Comparison of ENCODE assay signal across 1 cellular context in the genomic region with DNA sequence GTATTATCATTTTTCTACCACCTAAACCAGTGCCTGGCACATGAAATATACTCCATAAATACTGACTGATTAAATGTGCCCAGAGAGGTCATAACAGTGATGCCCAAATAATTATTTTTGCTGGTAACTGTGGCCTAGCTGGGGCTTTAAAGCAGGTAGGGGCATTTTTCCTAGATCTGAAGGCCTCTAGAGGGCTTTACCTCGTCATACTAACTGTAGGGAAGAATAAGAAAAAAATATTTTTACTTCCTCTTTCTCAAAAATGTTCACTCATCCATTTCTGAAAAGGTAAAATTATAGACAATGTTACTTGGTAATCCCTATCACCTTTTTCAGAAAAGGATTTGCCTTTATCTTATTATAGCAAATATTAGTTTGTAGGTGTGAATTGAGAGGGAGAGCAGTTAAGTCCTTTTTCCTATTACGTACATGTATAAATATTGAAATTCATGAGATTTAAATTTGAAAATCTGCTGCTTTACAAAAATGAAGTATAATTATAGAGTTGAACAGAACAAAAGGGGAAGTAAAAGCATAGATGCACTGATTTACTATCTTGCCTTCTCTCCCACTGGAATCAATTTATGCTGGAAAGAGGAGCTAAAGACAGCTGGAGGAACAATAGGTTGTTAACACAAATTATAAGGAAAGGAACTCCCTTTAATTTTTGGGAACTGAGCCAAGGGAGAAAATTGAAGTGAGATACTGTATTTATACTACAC.
TF ChIP-seq lines count a peak whose summit lies in the region.

No MANE protein-coding gene starts in this region.

TF ChIP-seq in GM23338, 12 proteins besides CTCF, POLR2A, EP300 and RAD21 (continued from another document):
- TF ChIP-seq, protein P1, sequence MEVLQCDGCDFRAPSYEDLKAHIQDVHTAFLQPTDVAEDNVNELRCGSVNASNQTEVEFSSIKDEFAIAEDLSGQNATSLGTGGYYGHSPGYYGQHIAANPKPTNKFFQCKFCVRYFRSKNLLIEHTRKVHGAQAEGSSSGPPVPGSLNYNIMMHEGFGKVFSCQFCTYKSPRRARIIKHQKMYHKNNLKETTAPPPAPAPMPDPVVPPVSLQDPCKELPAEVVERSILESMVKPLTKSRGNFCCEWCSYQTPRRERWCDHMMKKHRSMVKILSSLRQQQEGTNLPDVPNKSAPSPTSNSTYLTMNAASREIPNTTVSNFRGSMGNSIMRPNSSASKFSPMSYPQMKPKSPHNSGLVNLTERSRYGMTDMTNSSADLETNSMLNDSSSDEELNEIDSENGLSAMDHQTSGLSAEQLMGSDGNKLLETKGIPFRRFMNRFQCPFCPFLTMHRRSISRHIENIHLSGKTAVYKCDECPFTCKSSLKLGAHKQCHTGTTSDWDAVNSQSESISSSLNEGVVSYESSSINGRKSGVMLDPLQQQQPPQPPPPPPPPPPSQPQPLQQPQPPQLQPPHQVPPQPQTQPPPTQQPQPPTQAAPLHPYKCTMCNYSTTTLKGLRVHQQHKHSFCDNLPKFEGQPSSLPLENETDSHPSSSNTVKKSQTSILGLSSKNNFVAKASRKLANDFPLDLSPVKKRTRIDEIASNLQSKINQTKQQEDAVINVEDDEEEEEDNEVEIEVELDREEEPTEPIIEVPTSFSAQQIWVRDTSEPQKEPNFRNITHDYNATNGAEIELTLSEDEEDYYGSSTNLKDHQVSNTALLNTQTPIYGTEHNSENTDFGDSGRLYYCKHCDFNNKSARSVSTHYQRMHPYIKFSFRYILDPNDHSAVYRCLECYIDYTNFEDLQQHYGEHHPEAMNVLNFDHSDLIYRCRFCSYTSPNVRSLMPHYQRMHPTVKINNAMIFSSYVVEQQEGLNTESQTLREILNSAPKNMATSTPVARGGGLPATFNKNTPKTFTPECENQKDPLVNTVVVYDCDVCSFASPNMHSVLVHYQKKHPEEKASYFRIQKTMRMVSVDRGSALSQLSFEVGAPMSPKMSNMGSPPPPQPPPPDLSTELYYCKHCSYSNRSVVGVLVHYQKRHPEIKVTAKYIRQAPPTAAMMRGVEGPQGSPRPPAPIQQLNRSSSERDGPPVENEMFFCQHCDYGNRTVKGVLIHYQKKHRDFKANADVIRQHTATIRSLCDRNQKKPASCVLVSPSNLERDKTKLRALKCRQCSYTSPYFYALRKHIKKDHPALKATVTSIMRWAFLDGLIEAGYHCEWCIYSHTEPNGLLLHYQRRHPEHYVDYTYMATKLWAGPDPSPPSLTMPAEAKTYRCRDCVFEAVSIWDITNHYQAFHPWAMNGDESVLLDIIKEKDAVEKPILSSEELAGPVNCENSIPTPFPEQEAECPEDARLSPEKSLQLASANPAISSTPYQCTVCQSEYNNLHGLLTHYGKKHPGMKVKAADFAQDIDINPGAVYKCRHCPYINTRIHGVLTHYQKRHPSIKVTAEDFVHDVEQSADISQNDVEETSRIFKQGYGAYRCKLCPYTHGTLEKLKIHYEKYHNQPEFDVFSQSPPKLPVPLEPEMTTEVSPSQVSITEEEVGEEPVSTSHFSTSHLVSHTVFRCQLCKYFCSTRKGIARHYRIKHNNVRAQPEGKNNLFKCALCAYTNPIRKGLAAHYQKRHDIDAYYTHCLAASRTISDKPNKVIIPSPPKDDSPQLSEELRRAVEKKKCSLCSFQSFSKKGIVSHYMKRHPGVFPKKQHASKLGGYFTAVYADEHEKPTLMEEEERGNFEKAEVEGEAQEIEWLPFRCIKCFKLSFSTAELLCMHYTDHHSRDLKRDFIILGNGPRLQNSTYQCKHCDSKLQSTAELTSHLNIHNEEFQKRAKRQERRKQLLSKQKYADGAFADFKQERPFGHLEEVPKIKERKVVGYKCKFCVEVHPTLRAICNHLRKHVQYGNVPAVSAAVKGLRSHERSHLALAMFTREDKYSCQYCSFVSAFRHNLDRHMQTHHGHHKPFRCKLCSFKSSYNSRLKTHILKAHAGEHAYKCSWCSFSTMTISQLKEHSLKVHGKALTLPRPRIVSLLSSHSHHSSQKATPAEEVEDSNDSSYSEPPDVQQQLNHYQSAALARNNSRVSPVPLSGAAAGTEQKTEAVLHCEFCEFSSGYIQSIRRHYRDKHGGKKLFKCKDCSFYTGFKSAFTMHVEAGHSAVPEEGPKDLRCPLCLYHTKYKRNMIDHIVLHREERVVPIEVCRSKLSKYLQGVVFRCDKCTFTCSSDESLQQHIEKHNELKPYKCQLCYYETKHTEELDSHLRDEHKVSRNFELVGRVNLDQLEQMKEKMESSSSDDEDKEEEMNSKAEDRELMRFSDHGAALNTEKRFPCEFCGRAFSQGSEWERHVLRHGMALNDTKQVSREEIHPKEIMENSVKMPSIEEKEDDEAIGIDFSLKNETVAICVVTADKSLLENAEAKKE (CRISPR knock-in tag; IDR thresholded peaks at IDR 0.05): no peak
- TF ChIP-seq ZNF331 (CRISPR knock-in tag; IDR thresholded peaks at IDR 0.05; ENCODE audit: low read depth) (no peak), JUNB (IDR thresholded peaks at IDR 0.05; ENCODE audit: unreplicated experiment) (no peak), POLR2AphosphoS5 (IDR thresholded peaks at IDR 0.05; ENCODE audit: low read depth) (no peak), EZH2phosphoT487 (IDR thresholded peaks at IDR 0.05; ENCODE audit: unreplicated experiment) (no peak), CREB1 (CRISPR knock-in tag; IDR thresholded peaks at IDR 0.05; ENCODE audit: low read depth) (no peak), NANOG (IDR thresholded peaks at IDR 0.05; ENCODE audit: borderline replicate concordance) (no peak)
- TF ChIP-seq, protein P2, sequence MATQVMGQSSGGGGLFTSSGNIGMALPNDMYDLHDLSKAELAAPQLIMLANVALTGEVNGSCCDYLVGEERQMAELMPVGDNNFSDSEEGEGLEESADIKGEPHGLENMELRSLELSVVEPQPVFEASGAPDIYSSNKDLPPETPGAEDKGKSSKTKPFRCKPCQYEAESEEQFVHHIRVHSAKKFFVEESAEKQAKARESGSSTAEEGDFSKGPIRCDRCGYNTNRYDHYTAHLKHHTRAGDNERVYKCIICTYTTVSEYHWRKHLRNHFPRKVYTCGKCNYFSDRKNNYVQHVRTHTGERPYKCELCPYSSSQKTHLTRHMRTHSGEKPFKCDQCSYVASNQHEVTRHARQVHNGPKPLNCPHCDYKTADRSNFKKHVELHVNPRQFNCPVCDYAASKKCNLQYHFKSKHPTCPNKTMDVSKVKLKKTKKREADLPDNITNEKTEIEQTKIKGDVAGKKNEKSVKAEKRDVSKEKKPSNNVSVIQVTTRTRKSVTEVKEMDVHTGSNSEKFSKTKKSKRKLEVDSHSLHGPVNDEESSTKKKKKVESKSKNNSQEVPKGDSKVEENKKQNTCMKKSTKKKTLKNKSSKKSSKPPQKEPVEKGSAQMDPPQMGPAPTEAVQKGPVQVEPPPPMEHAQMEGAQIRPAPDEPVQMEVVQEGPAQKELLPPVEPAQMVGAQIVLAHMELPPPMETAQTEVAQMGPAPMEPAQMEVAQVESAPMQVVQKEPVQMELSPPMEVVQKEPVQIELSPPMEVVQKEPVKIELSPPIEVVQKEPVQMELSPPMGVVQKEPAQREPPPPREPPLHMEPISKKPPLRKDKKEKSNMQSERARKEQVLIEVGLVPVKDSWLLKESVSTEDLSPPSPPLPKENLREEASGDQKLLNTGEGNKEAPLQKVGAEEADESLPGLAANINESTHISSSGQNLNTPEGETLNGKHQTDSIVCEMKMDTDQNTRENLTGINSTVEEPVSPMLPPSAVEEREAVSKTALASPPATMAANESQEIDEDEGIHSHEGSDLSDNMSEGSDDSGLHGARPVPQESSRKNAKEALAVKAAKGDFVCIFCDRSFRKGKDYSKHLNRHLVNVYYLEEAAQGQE (IDR thresholded peaks at IDR 0.05; ENCODE audit: unreplicated experiment): no peak
